In genomic region chr15:45645026-45645980, GRCh38 we compare ENCODE assay signal across 12 cellular contexts. TPM values are rescaled to one million over a fixed set of nuclear protein-coding genes. Genes with fewer than 3 reads are reported as not detected.
DNase-seq lines count a peak whose midpoint lies in the region; ATAC-seq, FAIRE-seq and TF ChIP-seq lines count a peak whose summit lies in the region.
"Had no signal": no experiment of that assay in that cellular context is flagged by ENCODE, and none has a peak within 500 bp of the region (broad histone marks: within the 10 kb centered on the region; RNA-seq: fewer than 3 reads in every experiment).

No MANE protein-coding gene starts in this region.

- H3K27me3 Mint-ChIP-seq in activated naive CD4-positive, alpha-beta T cell treated with anti-CD3 and anti-CD28 coated beads for 36 hours (ENCODE audit: low read depth): no peaks in the 10 kb centered on the region
- H3K27me3 Mint-ChIP-seq in activated naive CD4-positive, alpha-beta T cell treated with anti-CD3 and anti-CD28 coated beads, Interleukin-2, amount 10 ng/mL, durations not matched to agents 7 days and 5 days: no peaks in the 10 kb centered on the region
- no peaks in the 10 kb centered on the region for H3K27me3 Mint-ChIP-seq in activated T-helper 17 cell treated with anti-CD3 and anti-CD28 coated beads, Interleukin-2, amount 50 U/mL, for 72 hours
- H3K27me3 Mint-ChIP-seq: CD4-positive, alpha-beta T cell had no signal

- peaks cover 1% of the 10 kb centered on the region for H3K9me3 Mint-ChIP-seq in activated naive CD4-positive, alpha-beta T cell treated with anti-CD3 and anti-CD28 coated beads for 36 hours
- peaks cover 1% of the 10 kb centered on the region for H3K9me3 Mint-ChIP-seq in activated naive CD4-positive, alpha-beta T cell treated with anti-CD3 and anti-CD28 coated beads, Interleukin-2, amount 10 ng/mL, durations not matched to agents 7 days and 5 days
- H3K9me3 Mint-ChIP-seq in activated T-helper 17 cell treated with anti-CD3 and anti-CD28 coated beads, Interleukin-2, amount 50 U/mL, for 72 hours: peaks cover 3% of the 10 kb centered on the region
- H3K9me3 Mint-ChIP-seq: CD4-positive, alpha-beta T cell; endodermal cell had no signal

- H3K36me3 Mint-ChIP-seq in activated naive CD4-positive, alpha-beta T cell treated with anti-CD3 and anti-CD28 coated beads for 36 hours (ENCODE audit: low read depth): peaks cover 10% of the 10 kb centered on the region
- peaks cover 44% of the 10 kb centered on the region for H3K36me3 Mint-ChIP-seq in activated naive CD4-positive, alpha-beta T cell treated with anti-CD3 and anti-CD28 coated beads, Interleukin-2, amount 10 ng/mL, durations not matched to agents 7 days and 5 days
- H3K36me3 Mint-ChIP-seq in activated T-helper 17 cell treated with anti-CD3 and anti-CD28 coated beads, Interleukin-2, amount 50 U/mL, for 72 hours (ENCODE audit: low read depth): peaks cover 87% of the 10 kb centered on the region

- peaks cover 58% of the 10 kb centered on the region for H3K79me2 ChIP-seq in keratinocyte (ENCODE audit: control insufficient read depth, insufficient read depth, low read length)

- peak overlapping the region in 1 of 3 experiments; percentile 11 for H3K4me3 ChIP-seq in keratinocyte (ENCODE audit: control insufficient read depth in 2 of 3, extremely low read depth in 1 of 3, insufficient read depth in 2 of 3, low read depth in 1 of 3, low read length in 3 of 3)
- no peak overlapping the region for H3K4me3 ChIP-seq in thoracic aorta
- H3K4me3 ChIP-seq in uterus: no peak overlapping the region

- FAIRE-seq in keratinocyte (lab: Jason Lieb, UNC): peak; percentile 83

- H3K9ac ChIP-seq in keratinocyte (ENCODE audit: control insufficient read depth, extremely low read depth, insufficient read depth, low read length): peak overlapping the region; percentile 40

- peak overlapping the region; percentile 14 for H3K27ac Mint-ChIP-seq in activated naive CD4-positive, alpha-beta T cell treated with anti-CD3 and anti-CD28 coated beads for 36 hours
- H3K27ac Mint-ChIP-seq in activated naive CD4-positive, alpha-beta T cell treated with anti-CD3 and anti-CD28 coated beads, Interleukin-2, amount 10 ng/mL, durations not matched to agents 7 days and 5 days: no peak overlapping the region
- H3K27ac Mint-ChIP-seq in activated T-helper 17 cell treated with anti-CD3 and anti-CD28 coated beads, Interleukin-2, amount 50 U/mL, for 72 hours: peak overlapping the region; percentile 95
- H3K27ac Mint-ChIP-seq: CD4-positive, alpha-beta T cell; endodermal cell had no signal

- peak overlapping the region; percentile 35 for H2AFZ ChIP-seq in keratinocyte (ENCODE audit: control insufficient read depth, low read length)

- no peaks in the 10 kb centered on the region for H4K20me1 ChIP-seq in keratinocyte (ENCODE audit: control insufficient read depth, extremely low read depth, insufficient read depth, low read length)

- CTCF ChIA-PET in activated naive CD4-positive, alpha-beta T cell treated with anti-CD3 and anti-CD28 coated beads for 36 hours (lab: Charles Lee): no interaction called here
- CTCF ChIA-PET in activated naive CD4-positive, alpha-beta T cell treated with anti-CD3 and anti-CD28 coated beads, Interleukin-2, amount 10 ng/mL, durations not matched to agents 7 days and 5 days (lab: Charles Lee): interaction anchor here (1.1 kb wide), 1 partner anchor 186 kb away, joined by 3 read pairs; no protein-coding TSS in a partner anchor

- TF ChIP-seq POLR2A in uterus (IDR thresholded peaks at IDR 0.05): no peak

- H3K36me3 ChIP-seq in keratinocyte (ENCODE audit: control insufficient read depth in 2 of 2, extremely low read depth in 1 of 2, insufficient read depth in 2 of 2, low read length in 2 of 2): peaks cover under 1 to 4% of the 10 kb centered on the region in 2 experiments
- no peaks in the 10 kb centered on the region for H3K36me3 ChIP-seq in thoracic aorta
- H3K36me3 ChIP-seq in uterus: no peaks in the 10 kb centered on the region

- H3K4me1 ChIP-seq in keratinocyte (ENCODE audit: control insufficient read depth, extremely low read depth, insufficient read depth, low read length) (peaks cover 61% of the 10 kb centered on the region), thoracic aorta (ENCODE audit: control insufficient read depth in 1 of 2, low read depth in 2 of 2) (peaks cover 62 to 79% of the 10 kb centered on the region in 2 donors), uterus (peaks cover 5 to 6% of the 10 kb centered on the region in 2 donors)

- H3K4me3 Mint-ChIP-seq in activated naive CD4-positive, alpha-beta T cell treated with anti-CD3 and anti-CD28 coated beads for 36 hours: no peak overlapping the region
- H3K4me3 Mint-ChIP-seq in activated naive CD4-positive, alpha-beta T cell treated with anti-CD3 and anti-CD28 coated beads, Interleukin-2, amount 10 ng/mL, durations not matched to agents 7 days and 5 days: no peak overlapping the region
- H3K4me3 Mint-ChIP-seq in activated T-helper 17 cell treated with anti-CD3 and anti-CD28 coated beads, Interleukin-2, amount 50 U/mL, for 72 hours: peak overlapping the region; percentile 97
- H3K4me3 Mint-ChIP-seq: CD4-positive, alpha-beta T cell; endodermal cell had no signal

- TF ChIP-seq CTCF in keratinocyte (optimal IDR thresholded peaks at IDR 0.05 in 1 of 3, IDR thresholded peaks at IDR 0.05 in 1 of 3, conservative IDR thresholded peaks at IDR 0.05 in 1 of 3; ENCODE audit: extremely low read depth in 1 of 3, insufficient read depth in 2 of 3, low read length in 3 of 3) (no peak), thoracic aorta (IDR thresholded peaks at IDR 0.05) (no peak), uterus (IDR thresholded peaks at IDR 0.05) (no peak)

- intact Hi-C loops in activated naive CD4-positive, alpha-beta T cell treated with anti-CD3 and anti-CD28 coated beads for 36 hours (cut with micrococcal nuclease): no loop called here
- intact Hi-C loops in uterus (cut with DNase I; ENCODE audit: low total_unique reads): no loop called here

- H3K9me1 ChIP-seq in keratinocyte (ENCODE audit: control insufficient read depth, extremely low read depth, insufficient read depth, low read length): peaks cover 3% of the 10 kb centered on the region

- H3K27ac ChIP-seq in keratinocyte (ENCODE audit: control insufficient read depth, insufficient read depth, low read length) (peak overlapping the region; percentile 82), thoracic aorta (peak overlapping the region; percentile 30 to 44), uterus (peak overlapping the region in 1 of 2 donors; percentile 22)

- peak; percentile 44 for DNase-seq in activated naive CD4-positive, alpha-beta T cell treated with anti-CD3 and anti-CD28 coated beads for 36 hours
- DNase-seq in activated naive CD4-positive, alpha-beta T cell treated with anti-CD3 and anti-CD28 coated beads, Interleukin-2, amount 10 ng/mL, durations not matched to agents 7 days and 5 days: no peak
- DNase-seq in keratinocyte (ENCODE audit: low read depth, low spot score) (no peak), thoracic aorta (ENCODE audit: low spot score) (no peak), glomerular visceral epithelial cell (ENCODE audit: extremely low spot score) (no peak), uterus (no peak), cortex of kidney (lab: John Stamatoyannopoulos, UW) (no peak)
- DNase-seq: CD4-positive, alpha-beta T cell; endodermal cell; KBM-7; stimulated activated CD4-positive, alpha-beta T cell treated with anti-CD3 and anti-CD28 coated beads, Interleukin-4, amount 100 ng/mL, for 1 hour had no signal

- H3K9me3 ChIP-seq in keratinocyte (ENCODE audit: control insufficient read depth, low read depth, low read length) (no peaks in the 10 kb centered on the region), thoracic aorta (no peaks in the 10 kb centered on the region), uterus (no peaks in the 10 kb centered on the region)

- H3K4me2 ChIP-seq in keratinocyte (ENCODE audit: control insufficient read depth, extremely low read depth, insufficient read depth, low read depth, low read length): peak overlapping the region; percentile 67

- dilution Hi-C loops in keratinocyte (cut with MboI; ENCODE audit: extremely low pct_ligation_motif_present, low sequenced_read_pairs): no loop called here

- H3K27me3 ChIP-seq in keratinocyte (ENCODE audit: control insufficient read depth, extremely low read depth, insufficient read depth, low read length) (no peaks in the 10 kb centered on the region), thoracic aorta (replicated peaks; ENCODE audit: insufficient read depth) (no peaks in the 10 kb centered on the region), uterus (no peaks in the 10 kb centered on the region)

- peaks cover 66% of the 10 kb centered on the region for H3K4me1 Mint-ChIP-seq in activated naive CD4-positive, alpha-beta T cell treated with anti-CD3 and anti-CD28 coated beads for 36 hours (ENCODE audit: low read depth)
- peaks cover 55% of the 10 kb centered on the region for H3K4me1 Mint-ChIP-seq in activated naive CD4-positive, alpha-beta T cell treated with anti-CD3 and anti-CD28 coated beads, Interleukin-2, amount 10 ng/mL, durations not matched to agents 7 days and 5 days
- H3K4me1 Mint-ChIP-seq in activated T-helper 17 cell treated with anti-CD3 and anti-CD28 coated beads, Interleukin-2, amount 50 U/mL, for 72 hours: peaks cover 72% of the 10 kb centered on the region

- peak; percentile 59 for ATAC-seq in activated T-helper 17 cell treated with anti-CD3 and anti-CD28 coated beads, Interleukin-2, amount 50 U/mL, for 72 hours (replicated peaks)
- ATAC-seq in thoracic aorta (ENCODE audit: insufficient number of reproducible peaks, low FRiP score, low read depth): no peak

RNA-seq across cellular contexts. Expression of gene SQOR, which starts 10.5 kb away (rescaled TPM):
- 10 to 100 TPM; 54.3 to 56.4 TPM for total RNA-seq in activated naive CD4-positive, alpha-beta T cell treated with anti-CD3 and anti-CD28 coated beads for 36 hours
- total RNA-seq in activated T-helper 17 cell treated with anti-CD3 and anti-CD28 coated beads, Interleukin-2, amount 50 U/mL, for 72 hours: 100 to 1,000 TPM; 129 to 275 TPM
- polyA plus RNA-seq in keratinocyte: 117 to 140 TPM (median 124 TPM) in 3 replicates
- polyA plus RNA-seq in keratinocyte (2011; ENCODE audit: low read depth): 152 TPM
- 107 and 149 TPM in 2 replicates for polyA plus RNA-seq in keratinocyte (2011; cell fraction: cytosol; rRNA removed)
- 92.0 and 98.4 TPM in 2 replicates for polyA plus RNA-seq in keratinocyte (2011; cell fraction: nucleus; rRNA removed)
- 72.9 and 89.8 TPM in 2 replicates for polyA plus RNA-seq in keratinocyte (2012; ENCODE audit: low replicate concordance)
- 57.3 to 116 TPM (median 95.8 TPM) in 3 replicates for polyA minus RNA-seq in keratinocyte
- polyA minus RNA-seq in keratinocyte (2011; cell fraction: cytosol; rRNA and poly(A)+ RNA removed): 92.5 TPM
- 47.6 and 69.2 TPM in 2 replicates for polyA minus RNA-seq in keratinocyte (2011; cell fraction: nucleus; rRNA and poly(A)+ RNA removed)
- 10 to 100 TPM; 57.0 to 65.1 TPM for total RNA-seq in thoracic aorta
- total RNA-seq in uterus: 10 to 100 TPM; 11.5 to 37.1 (median 19.3) TPM

RNA-seq across cellular contexts. Expression of gene BLOC1S6, which starts 58.1 kb away (rescaled TPM):
- total RNA-seq in activated naive CD4-positive, alpha-beta T cell treated with anti-CD3 and anti-CD28 coated beads for 36 hours: 10 to 100 TPM; 36.8 to 42.8 TPM
- 10 to 100 TPM; 43.7 to 54.5 TPM for total RNA-seq in activated T-helper 17 cell treated with anti-CD3 and anti-CD28 coated beads, Interleukin-2, amount 50 U/mL, for 72 hours
- polyA plus RNA-seq in keratinocyte: 9.4 to 15.5 TPM (median 10.9 TPM) in 3 replicates
- polyA plus RNA-seq in keratinocyte (2011; ENCODE audit: low read depth): 34.1 TPM
- polyA plus RNA-seq in keratinocyte (2011; cell fraction: cytosol; rRNA removed): 12.8 and 15.1 TPM in 2 replicates
- polyA plus RNA-seq in keratinocyte (2011; cell fraction: nucleus; rRNA removed): 8.5 and 9.9 TPM in 2 replicates
- 23.4 and 23.9 TPM in 2 replicates for polyA plus RNA-seq in keratinocyte (2012; ENCODE audit: low replicate concordance)
- polyA minus RNA-seq in keratinocyte: 4.8 to 11.2 TPM (median 10.6 TPM) in 3 replicates
- polyA minus RNA-seq in keratinocyte (2011; cell fraction: cytosol; rRNA and poly(A)+ RNA removed): 25.1 TPM
- polyA minus RNA-seq in keratinocyte (2011; cell fraction: nucleus; rRNA and poly(A)+ RNA removed): 5.2 and 8.1 TPM in 2 replicates
- total RNA-seq in thoracic aorta (10 to 100 TPM; 41.4 to 85.3 TPM), uterus (100 to 1,000 TPM in 2 of 4 donors, 10 to 100 TPM in 2; 35.0 to 576 (median 85.4) TPM)
